13 cellular contexts compared by ENCODE assay signal in genomic region chr2:31413876-31414550, GRCh38. TPM values are rescaled to one million over a fixed set of nuclear protein-coding genes. Genes with fewer than 3 reads are reported as not detected.
DNase-seq lines count a peak whose midpoint lies in the region; TF ChIP-seq lines count a peak whose summit lies in the region.
"Had no signal": no experiment of that assay in that cellular context is flagged by ENCODE, and none has a peak within 500 bp of the region (broad histone marks: within the 10 kb centered on the region; RNA-seq: fewer than 3 reads in every experiment).

No MANE protein-coding gene starts in this region.

- peaks cover 5% of the 10 kb centered on the region for H3K9me3 Mint-ChIP-seq in MCF 10A (ENCODE audit: unreplicated experiment)

- no peaks in the 10 kb centered on the region for H3K9me2 ChIP-seq in Loucy (replicated peaks; ENCODE audit: low read depth, low read length)

- no peaks in the 10 kb centered on the region for H4K20me1 ChIP-seq in Loucy (ENCODE audit: insufficient read depth, low read length, poor library complexity, severe bottlenecking)

- H3K4me3 ChIP-seq in Loucy (ENCODE audit: low read length, poor library complexity, severe bottlenecking) (no peak overlapping the region), mucosa of stomach (ENCODE audit: low read length) (peak overlapping the region; percentile 39), HAP-1 (no peak overlapping the region)
- H3K4me3 ChIP-seq: upper lobe of right lung had no signal

- H3K27me3 ChIP-seq in Loucy (ENCODE audit: insufficient read depth, low read length, poor library complexity, severe bottlenecking) = no peaks in the 10 kb centered on the region
- H3K27me3 ChIP-seq in mucosa of stomach (ENCODE audit: control insufficient read depth, insufficient read depth, low read length) = no peaks in the 10 kb centered on the region
- H3K27me3 ChIP-seq in HAP-1 (ENCODE audit: low read depth) = no peaks in the 10 kb centered on the region
- H3K27me3 ChIP-seq: upper lobe of right lung had no signal

- no peaks in the 10 kb centered on the region for H3K27me3 Mint-ChIP-seq in MCF 10A (ENCODE audit: insufficient read depth, unreplicated experiment)

- no peaks in the 10 kb centered on the region for H3F3A ChIP-seq in Loucy (ENCODE audit: low read depth)

- no peaks in the 10 kb centered on the region for H3K36me3 Mint-ChIP-seq in MCF 10A (ENCODE audit: insufficient read depth, unreplicated experiment)
- H3K36me3 Mint-ChIP-seq: activated naive CD4-positive, alpha-beta T cell treated with anti-CD3 and anti-CD28 coated beads, Interleukin-2, amount 10 ng/mL, durations not matched to agents 7 days and 5 days had no signal

- peak; percentile 10 to 70 (median 37) for DNase-seq in NCI-H1417 (lab: John Stamatoyannopoulos, UW)
- DNase-seq in NCI-H1417 treated with DMSO at 0.1 percent for 48 hours (lab: John Stamatoyannopoulos, UW) = no peak
- peak; percentile 54 for DNase-seq in MCF 10A (ENCODE audit: unreplicated experiment)
- DNase-seq in HAP-1 (ENCODE audit: low spot score in 2 of 2) = no peak
- no peak for DNase-seq in ecto neural progenitor cell (ENCODE audit: low spot score)
- no peak for DNase-seq in GDM1 (lab: John Stamatoyannopoulos, UW)
- DNase-seq: activated naive CD4-positive, alpha-beta T cell treated with anti-CD3 and anti-CD28 coated beads, Interleukin-2, amount 10 ng/mL, durations not matched to agents 7 days and 5 days; midbrain; MV-4-11; stimulated activated CD4-positive, alpha-beta T cell treated with anti-CD3 and anti-CD28 coated beads, Interleukin-1b, Interleukin-23, amount 100 ng/mL, for 48 hours; upper lobe of right lung had no signal

- H3K79me2 ChIP-seq in Loucy (ENCODE audit: insufficient read depth, low read length) = no peaks in the 10 kb centered on the region

- H3K9me3 ChIP-seq in Loucy (ENCODE audit: insufficient read depth, low read depth, low read length) = peaks cover 3% of the 10 kb centered on the region; the same call in 1 of the 2 replicates
- no peaks in the 10 kb centered on the region for H3K9me3 ChIP-seq in mucosa of stomach (ENCODE audit: control insufficient read depth, low read length)
- no peaks in the 10 kb centered on the region for H3K9me3 ChIP-seq in HAP-1

- no peaks in the 10 kb centered on the region for H3K36me3 ChIP-seq in Loucy (ENCODE audit: insufficient read depth, low read length)
- no peaks in the 10 kb centered on the region for H3K36me3 ChIP-seq in mucosa of stomach (ENCODE audit: control insufficient read depth, insufficient read depth, low read length)
- no peaks in the 10 kb centered on the region for H3K36me3 ChIP-seq in HAP-1 (replicated peaks)
- H3K36me3 ChIP-seq: upper lobe of right lung had no signal

- no peak overlapping the region for H3K27ac Mint-ChIP-seq in MCF 10A (ENCODE audit: low read depth, unreplicated experiment)
- H3K27ac Mint-ChIP-seq: activated naive CD4-positive, alpha-beta T cell treated with anti-CD3 and anti-CD28 coated beads, Interleukin-2, amount 10 ng/mL, durations not matched to agents 7 days and 5 days had no signal

- POLR2A ChIA-PET in MCF 10A (lab: Yijun Ruan, JAX) = interaction anchor here (1.0 to 5.2 kb wide), 14 partner anchors 9 to 246 kb away, joined by 3 to 36 read pairs (median 4); no protein-coding TSS in a partner anchor

- H3K4me2 ChIP-seq in Loucy (ENCODE audit: low read depth, low read length, poor library complexity, severe bottlenecking) = no peak overlapping the region

- H3K9ac ChIP-seq in Loucy (ENCODE audit: low read depth, low read length, poor library complexity, severe bottlenecking) (no peak overlapping the region), mucosa of stomach (ENCODE audit: low read length) (peak overlapping the region; percentile 52)

- CTCF ChIA-PET in MCF 10A (lab: Yijun Ruan, JAX) = interaction anchor here (0.6 to 4.6 kb wide), 17 partner anchors 11 to 703 kb away, joined by 3 to 46 read pairs (median 4); no protein-coding TSS in a partner anchor

- no peak overlapping the region for H2AFZ ChIP-seq in Loucy (ENCODE audit: low read length)

- BruUV-seq in MCF 10A (replicated peaks; lab: Mats Ljungman, UMichigan) = TSS peak; percentile 68

- peaks cover 46% of the 10 kb centered on the region for H3K4me1 Mint-ChIP-seq in MCF 10A (ENCODE audit: insufficient read depth, unreplicated experiment)

- H3K4me3 Mint-ChIP-seq in MCF 10A (ENCODE audit: unreplicated experiment) = peak overlapping the region; percentile 61
- H3K4me3 Mint-ChIP-seq: activated naive CD4-positive, alpha-beta T cell treated with anti-CD3 and anti-CD28 coated beads, Interleukin-2, amount 10 ng/mL, durations not matched to agents 7 days and 5 days had no signal

- TF ChIP-seq CTCF in Loucy (conservative IDR thresholded peaks at IDR 0.05; ENCODE audit: low read length) (peak; percentile 54), MCF 10A (IDR thresholded peaks at IDR 0.05; ENCODE audit: unreplicated experiment) (peak; percentile 39)

- in situ Hi-C loops in HAP-1 (cut with MboI; ENCODE audit: low sequenced_read_pairs) = no loop called here

- no peaks in the 10 kb centered on the region for H3K4me1 ChIP-seq in Loucy (ENCODE audit: insufficient read depth, low read length, poor library complexity, severe bottlenecking)
- H3K4me1 ChIP-seq in mucosa of stomach (ENCODE audit: control insufficient read depth, insufficient read depth, low read length) = peaks cover 19% of the 10 kb centered on the region
- H3K4me1 ChIP-seq in HAP-1 = no peaks in the 10 kb centered on the region
- H3K4me1 ChIP-seq: upper lobe of right lung had no signal

- intact Hi-C loops in MCF 10A (cut with micrococcal nuclease) = loop anchor here (1.0 to 5.0 kb wide), 6 partner anchors 30 to 648 kb away; partner anchors contain the start of gene SPAST

RNA-seq across cellular contexts. Expression of gene XDH, which starts 0.5 kb away (rescaled TPM):
- total RNA-seq in MCF 10A (2022) = 29.3 and 47.5 TPM in 2 replicates

Comparison
In these comparisons a context has a peak if more than half of its experiments do, and no peak if none do; other contexts are left out.
1. DNase-seq: peak in NCI-H1417 (3 of 3) and MCF 10A (single experiment); none in NCI-H1417 treated with DMSO at 0.1 percent for 48 hours (single experiment), HAP-1 (0 of 2), ecto neural progenitor cell (single experiment) and GDM1 (single experiment).